ENCODE assay signal across 8 cellular contexts in the genomic region with DNA sequence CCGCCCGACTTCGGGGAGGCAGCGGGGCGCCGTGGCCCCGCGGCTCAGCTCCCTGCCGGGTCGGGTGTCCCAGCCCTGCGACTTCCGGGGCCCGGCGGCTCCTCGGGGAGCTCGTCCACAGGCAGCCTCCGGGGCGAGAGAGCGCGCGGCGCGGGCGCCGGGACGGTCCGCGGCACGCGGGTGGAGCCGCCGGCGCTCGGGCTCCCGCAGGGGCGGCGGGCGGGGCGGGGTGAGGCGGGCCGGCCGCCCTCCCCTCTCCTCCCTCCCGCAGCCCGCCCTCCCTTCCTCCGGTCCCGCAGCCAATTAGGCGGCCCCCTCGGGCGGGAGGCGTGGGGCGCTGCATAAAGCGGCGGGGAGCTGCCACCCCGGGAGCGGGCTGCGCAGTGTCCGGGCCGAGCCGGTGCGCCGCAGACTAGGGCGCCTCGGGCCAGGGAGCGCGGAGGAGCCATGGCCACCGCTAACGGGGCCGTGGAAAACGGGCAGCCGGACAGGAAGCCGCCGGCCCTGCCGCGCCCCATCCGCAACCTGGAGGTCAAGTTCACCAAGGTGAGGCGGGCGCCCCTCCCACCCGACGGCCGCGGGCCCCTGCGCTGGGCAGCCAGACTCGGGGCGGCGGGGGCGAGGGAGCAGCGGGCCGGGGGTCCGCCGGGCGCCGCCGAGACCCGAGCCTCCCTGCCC. TPM values are rescaled to one million over a fixed set of nuclear protein-coding genes. Genes with fewer than 3 reads are reported as not detected.
DNase-seq lines count a peak whose midpoint lies in the region; ATAC-seq and TF ChIP-seq lines count a peak whose summit lies in the region.

Gene ALDH1A3, plus strand, starts transcription at position 371 of the 678 bp plus-strand sequence. Its CDS starts 77 bp downstream, at position 448.

- intact Hi-C loops in Panc1 (cut with micrococcal nuclease; ENCODE audit: unreplicated experiment): no loop called here
- intact Hi-C loops in colonic mucosa (cut with DNase I): no loop called here
- intact Hi-C loops in transverse colon (cut with DNase I; ENCODE audit: low total_unique reads): no loop called here

- POLR2A ChIA-PET in Panc1 (lab: Charles Lee): no interaction called here

- no peak for TF ChIP-seq CTCF in Panc1 (IDR thresholded peaks at IDR 0.05)
- no peak for TF ChIP-seq CTCF in colonic mucosa (IDR thresholded peaks at IDR 0.05)
- no peak for TF ChIP-seq CTCF in transverse colon (IDR thresholded peaks at IDR 0.05)

- peak; percentile 30 for TF ChIP-seq POLR2A in transverse colon (IDR thresholded peaks at IDR 0.05)

- H3K9me3 ChIP-seq in Panc1 (ENCODE audit: control insufficient read depth, insufficient read depth, low read depth, low read length) (no peaks in the 10 kb centered on the region), colonic mucosa (no peaks in the 10 kb centered on the region), transverse colon (no peaks in the 10 kb centered on the region)

- ATAC-seq in GM18511 (IDR thresholded peaks at IDR 0.05; ENCODE audit: unreplicated experiment): peak; percentile 52
- ATAC-seq in Panc1: peak; percentile 89
- no peak for ATAC-seq in HG02763 (IDR thresholded peaks at IDR 0.05; ENCODE audit: unreplicated experiment)

- no peak for TF ChIP-seq EP300 in transverse colon (IDR thresholded peaks at IDR 0.05; ENCODE audit: low read depth)

- BruUV-seq in Panc1 (replicated peaks; lab: Mats Ljungman, UMichigan): no TSS peak

- DNase-seq in A172 (ENCODE audit: low spot score) (peak; percentile 10), Panc1 (ENCODE audit: low read depth, low spot score) (no peak), colonic mucosa (no peak), lung microvascular endothelial cell (ENCODE audit: low read depth in 2 of 2) (peak; percentile 53 to 57), transverse colon (peak; percentile 40), putamen (ENCODE audit: low spot score) (no peak)

- no peaks in the 10 kb centered on the region for H3K27me3 ChIP-seq in Panc1 (ENCODE audit: control insufficient read depth, insufficient read depth, low read length)
- H3K27me3 ChIP-seq in colonic mucosa: peaks cover 31% of the 10 kb centered on the region
- H3K27me3 ChIP-seq in transverse colon: peaks cover 73% of the 10 kb centered on the region

- H3K9ac ChIP-seq in colonic mucosa (ENCODE audit: low read depth in 2 of 2, low read length in 2 of 2): peak within 1 kb of the TSS in 1 of 2 donors; percentile 24

- H3K36me3 ChIP-seq in Panc1 (ENCODE audit: control insufficient read depth, insufficient read depth, low read length): peaks cover 3% of the 10 kb centered on the region; the same call in 1 of the 2 replicates
- H3K36me3 ChIP-seq in colonic mucosa: no peaks in the 10 kb centered on the region
- H3K36me3 ChIP-seq in transverse colon: no peaks in the 10 kb centered on the region

- 7% methylated on average over 39 of the region's 94 CpGs; no CpG with 5 or more reads in 1 of the 2 donors for WGBS in transverse colon (ENCODE audit: low coverage in 1 of 2), 2 donors

- H3K27ac ChIP-seq in Panc1 (ENCODE audit: low read length) (peak within 1 kb of the TSS; percentile 84), colonic mucosa (no peak within 1 kb of the TSS), transverse colon (peak within 1 kb of the TSS; percentile 30 to 44 (median 39))

- H3K4me3 ChIP-seq in Panc1 (ENCODE audit: low read depth in 2 of 2, low read length in 2 of 2) (peak within 1 kb of the TSS; percentile 81), colonic mucosa (peak within 1 kb of the TSS; percentile 42), transverse colon (peak within 1 kb of the TSS; percentile 21 to 60 (median 45))

- in situ Hi-C loops in Panc1 (cut with HindIII; ENCODE audit: low pct_unique_long_range_greater_than_20kb, low sequenced_read_pairs): no loop called here
- in situ Hi-C loops in transverse colon (cut with MboI; ENCODE audit: low pct_ligation_motif_present in 1 of 4, low pct_unique_long_range_greater_than_20kb in 1 of 4, low sequenced_read_pairs in 3 of 4): loop anchor here in 1 of 4 donors (10.0 kb wide), 1 partner anchor 255 kb away; no protein-coding TSS in a partner anchor

- peaks cover 31% of the 10 kb centered on the region for H3K4me1 ChIP-seq in Panc1 (ENCODE audit: control insufficient read depth, insufficient read depth, low read length)
- no peaks in the 10 kb centered on the region for H3K4me1 ChIP-seq in colonic mucosa
- H3K4me1 ChIP-seq in transverse colon: peaks cover 0 to 18% (median 10%) of the 10 kb centered on the region in 4 donors

- CTCF ChIA-PET in Panc1 (lab: Charles Lee): interaction anchor here (0.9 kb wide), 1 partner anchor 209 kb away, joined by 3 read pairs; no protein-coding TSS in a partner anchor

RNA-seq across cellular contexts. Expression of gene ALDH1A3, which starts in this region (rescaled TPM):
- total RNA-seq in A172 (2014; rRNA removed; shearing (Covaris generic)): 17.3 and 17.6 TPM in 2 replicates
- total RNA-seq in Panc1 (2021; ENCODE audit: unreplicated experiment): 143 TPM
- 320 TPM for polyA plus RNA-seq in Panc1 (2012; ENCODE audit: insufficient read length)
- 1 to 10 TPM; 3.8 to 7.4 TPM for total RNA-seq in colonic mucosa
- 16.1 and 22.2 TPM in 2 replicates for total RNA-seq in lung microvascular endothelial cell
- 10 to 100 TPM in 3 of 4 donors, 1 to 10 TPM in 1; 6.7 to 39.4 (median 17.9) TPM for total RNA-seq in transverse colon

Comparison
In these comparisons a context has a peak if more than half of its experiments do, and no peak if none do; other contexts are left out.
1. DNase-seq: peak in A172 (single experiment), lung microvascular endothelial cell (2 of 2) and transverse colon (single experiment); none in Panc1 (single experiment), colonic mucosa (single experiment) and putamen (single experiment).
2. Peak in every context shown above with its lines, with median percentiles within 50 percentile points of each other: H3K4me3 ChIP-seq.